8 cellular contexts compared by ENCODE assay signal in the genomic region with DNA sequence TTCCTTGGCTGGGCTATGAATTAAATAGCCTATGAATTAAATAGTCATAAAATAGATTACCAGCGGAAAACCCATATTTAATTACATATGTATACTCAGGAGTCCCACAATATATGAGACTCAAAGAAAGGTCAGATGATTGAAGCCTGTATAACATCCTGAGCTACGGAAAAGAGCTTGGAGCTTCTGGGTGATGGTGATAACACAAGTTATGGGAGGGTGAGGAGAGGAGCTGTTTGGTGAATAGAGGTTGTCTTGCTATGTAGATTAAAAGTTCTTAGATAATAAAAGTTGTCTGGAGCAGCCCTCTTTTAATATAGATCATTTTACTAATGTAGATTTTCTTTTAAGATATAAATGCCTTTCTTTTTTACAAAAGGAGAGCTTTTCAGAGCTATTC. TPM values are rescaled to one million over a fixed set of nuclear protein-coding genes. Genes with fewer than 3 reads are reported as not detected.
DNase-seq lines count a peak whose midpoint lies in the region; ATAC-seq, FAIRE-seq and TF ChIP-seq lines count a peak whose summit lies in the region.

No MANE protein-coding gene starts in this region.

- TF ChIP-seq EP300 in HepG2 (IDR thresholded peaks at IDR 0.05; ENCODE audit: low read depth in 2 of 2, low read length in 2 of 2) (no peak), HepG2 (CRISPR knock-in tag; IDR thresholded peaks at IDR 0.05; ENCODE audit: borderline replicate concordance) (no peak)

- in situ Hi-C loops in HepG2 (cut with HindIII; ENCODE audit: extremely low pct_ligation_motif_present, low pct_unique_long_range_greater_than_20kb) = no loop called here

- H3K27me3 ChIP-seq in HepG2 (ENCODE audit: control insufficient read depth in 1 of 2, insufficient read depth in 2 of 2, low read length in 2 of 2) (no peaks in the 10 kb centered on the region; a peak in 1 of 5 replicates), thymus (ENCODE audit: control insufficient read depth, insufficient read depth) (no peaks in the 10 kb centered on the region)

- no peak for ATAC-seq in activated CD8-positive, alpha-beta memory T cell treated with anti-CD3 and anti-CD28 coated beads, Interleukin-2, amount 10 ng/mL, durations not matched to agents 7 days and 5 days
- ATAC-seq in activated naive CD8-positive, alpha-beta T cell treated with anti-CD3 and anti-CD28 coated beads, Interleukin-2, amount 10 ng/mL, durations not matched to agents 7 days and 5 days (ENCODE audit: low read depth) = no peak
- no peak for ATAC-seq in HepG2
- ATAC-seq in HG03571 (IDR thresholded peaks at IDR 0.05; ENCODE audit: unreplicated experiment) = no peak

- no peak for TF ChIP-seq CTCF in HepG2 (CRISPR knock-in tag; IDR thresholded peaks at IDR 0.05)

- no peak overlapping the region for H3K4me3 ChIP-seq in HepG2 (replicated peaks in 1 of 3; ENCODE audit: insufficient read depth in 1 of 3, low read depth in 2 of 3, low read length in 3 of 3)
- peak overlapping the region; percentile 27 for H3K4me3 ChIP-seq in thymus (ENCODE audit: low read length)

- H3K27me3 Mint-ChIP-seq in activated CD8-positive, alpha-beta memory T cell treated with anti-CD3 and anti-CD28 coated beads, Interleukin-2, amount 10 ng/mL, durations not matched to agents 7 days and 5 days = no peaks in the 10 kb centered on the region
- H3K27me3 Mint-ChIP-seq in activated naive CD8-positive, alpha-beta T cell treated with anti-CD3 and anti-CD28 coated beads, Interleukin-2, amount 10 ng/mL, durations not matched to agents 7 days and 5 days = no peaks in the 10 kb centered on the region

- H3K36me3 Mint-ChIP-seq in activated CD8-positive, alpha-beta memory T cell treated with anti-CD3 and anti-CD28 coated beads, Interleukin-2, amount 10 ng/mL, durations not matched to agents 7 days and 5 days = peaks cover 45% of the 10 kb centered on the region
- H3K36me3 Mint-ChIP-seq in activated naive CD8-positive, alpha-beta T cell treated with anti-CD3 and anti-CD28 coated beads, Interleukin-2, amount 10 ng/mL, durations not matched to agents 7 days and 5 days = peaks cover 25% of the 10 kb centered on the region

- H3K27ac ChIP-seq in HepG2 (ENCODE audit: extremely low read length, insufficient read depth, low read length) (no peak overlapping the region), thymus (ENCODE audit: low read depth) (peak overlapping the region; percentile 62)

- no peak for TF ChIP-seq POLR2A in HepG2 (IDR thresholded peaks at IDR 0.05; ENCODE audit: insufficient read depth in 1 of 2, low read depth in 2 of 2, low read length in 2 of 2)

- H3K4me1 ChIP-seq in HepG2 (ENCODE audit: insufficient read depth, low read length) (peaks cover 38% of the 10 kb centered on the region), thymus (ENCODE audit: control insufficient read depth, insufficient read depth, low read length) (peaks cover 27% of the 10 kb centered on the region)

- peak overlapping the region; percentile 86 for H3K27ac Mint-ChIP-seq in activated CD8-positive, alpha-beta memory T cell treated with anti-CD3 and anti-CD28 coated beads, Interleukin-2, amount 10 ng/mL, durations not matched to agents 7 days and 5 days
- peak overlapping the region; percentile 96 for H3K27ac Mint-ChIP-seq in activated naive CD8-positive, alpha-beta T cell treated with anti-CD3 and anti-CD28 coated beads, Interleukin-2, amount 10 ng/mL, durations not matched to agents 7 days and 5 days

- no peaks in the 10 kb centered on the region for H3K9me3 Mint-ChIP-seq in activated CD8-positive, alpha-beta memory T cell treated with anti-CD3 and anti-CD28 coated beads, Interleukin-2, amount 10 ng/mL, durations not matched to agents 7 days and 5 days (ENCODE audit: low read depth)
- H3K9me3 Mint-ChIP-seq in activated naive CD8-positive, alpha-beta T cell treated with anti-CD3 and anti-CD28 coated beads, Interleukin-2, amount 10 ng/mL, durations not matched to agents 7 days and 5 days = no peaks in the 10 kb centered on the region

- no peaks in the 10 kb centered on the region for H3K9me3 ChIP-seq in HepG2 (ENCODE audit: low read length)
- no peaks in the 10 kb centered on the region for H3K9me3 ChIP-seq in thymus (ENCODE audit: control insufficient read depth)

- POLR2A ChIA-PET in activated naive CD8-positive, alpha-beta T cell treated with anti-CD3 and anti-CD28 coated beads, Interleukin-2, amount 10 ng/mL, durations not matched to agents 7 days and 5 days (lab: Charles Lee) = interaction anchor here (1.0 to 4.0 kb wide), 6 partner anchors 10 to 68 kb away, joined by 3 to 34 read pairs (median 6); no protein-coding TSS in a partner anchor
- POLR2A ChIA-PET in HepG2 (lab: Yijun Ruan, JAX) = no interaction called here

- no peak overlapping the region for H3K9ac ChIP-seq in HepG2 (ENCODE audit: insufficient read depth, low read depth, low read length)

- H2AFZ ChIP-seq in HepG2 (ENCODE audit: low read length) = no peak overlapping the region

- peak overlapping the region; percentile 83 for H3K4me3 Mint-ChIP-seq in activated CD8-positive, alpha-beta memory T cell treated with anti-CD3 and anti-CD28 coated beads, Interleukin-2, amount 10 ng/mL, durations not matched to agents 7 days and 5 days
- peak overlapping the region; percentile 96 for H3K4me3 Mint-ChIP-seq in activated naive CD8-positive, alpha-beta T cell treated with anti-CD3 and anti-CD28 coated beads, Interleukin-2, amount 10 ng/mL, durations not matched to agents 7 days and 5 days

- H3K79me2 ChIP-seq in HepG2 (ENCODE audit: insufficient read depth, low read length) = peaks cover 12% of the 10 kb centered on the region

- peak overlapping the region; percentile 82 for H3K4me2 ChIP-seq in HepG2 (ENCODE audit: low read depth, low read length)

- intact Hi-C loops in HepG2 (cut with micrococcal nuclease; ENCODE audit: unreplicated experiment) = no loop called here

- H3K4me1 Mint-ChIP-seq in activated CD8-positive, alpha-beta memory T cell treated with anti-CD3 and anti-CD28 coated beads, Interleukin-2, amount 10 ng/mL, durations not matched to agents 7 days and 5 days = peaks cover 61% of the 10 kb centered on the region
- H3K4me1 Mint-ChIP-seq in activated naive CD8-positive, alpha-beta T cell treated with anti-CD3 and anti-CD28 coated beads, Interleukin-2, amount 10 ng/mL, durations not matched to agents 7 days and 5 days = peaks cover 44% of the 10 kb centered on the region

- WGBS in HepG2 (ENCODE audit: low lambda C conversion rate) = 100% methylated on average over 2 of the region's 2 CpGs
- WGBS in thymus = 76% methylated on average over 2 of the region's 2 CpGs

- BruUV-seq in HepG2 (replicated peaks; lab: Mats Ljungman, UMichigan) = no TSS peak

- FAIRE-seq in HepG2 (lab: Jason Lieb, UNC) = no peak

- no peak for TF ChIP-seq RAD21 in HepG2 (CRISPR knock-in tag; IDR thresholded peaks at IDR 0.05)

- no peaks in the 10 kb centered on the region for H4K20me1 ChIP-seq in HepG2 (ENCODE audit: insufficient read depth, low read length)

- CTCF ChIA-PET in activated CD8-positive, alpha-beta memory T cell treated with anti-CD3 and anti-CD28 coated beads, Interleukin-2, amount 10 ng/mL, durations not matched to agents 7 days and 5 days (lab: Charles Lee) = interaction anchor here (0.7 to 12.7 kb wide), 4 partner anchors 25 to 68 kb away, joined by 3 to 147 read pairs (median 4); no protein-coding TSS in a partner anchor
- CTCF ChIA-PET in HepG2 (lab: Yijun Ruan, JAX; ENCODE audit: low intra/inter-chr PET ratio, low total read pairs) = no interaction called here

- no peak for DNase-seq in activated CD8-positive, alpha-beta memory T cell treated with anti-CD3 and anti-CD28 coated beads, Interleukin-2, amount 10 ng/mL, durations not matched to agents 7 days and 5 days
- DNase-seq in activated CD8-positive, alpha-beta memory T cell treated with anti-CD3 and anti-CD28 coated beads for 24 hours = no peak
- no peak for DNase-seq in activated naive CD8-positive, alpha-beta T cell treated with anti-CD3 and anti-CD28 coated beads, Interleukin-2, amount 10 ng/mL, durations not matched to agents 7 days and 5 days
- DNase-seq in HepG2 (ENCODE audit: low spot score) = no peak
- DNase-seq in SK-N-DZ (ENCODE audit: low spot score) = no peak
- no peak for DNase-seq in activated CD4-positive, alpha-beta T cell treated with anti-CD3 and anti-CD28 coated beads, Interleukin-2, amount 50 U/mL, for 4 hours

- peaks cover 1 to 12% of the 10 kb centered on the region in 2 experiments; a peak in 3 of 5 replicates for H3K36me3 ChIP-seq in HepG2 (replicated peaks in 1 of 2; ENCODE audit: control insufficient read depth in 1 of 2, insufficient read depth in 2 of 2, low read length in 2 of 2)
- peaks cover 15% of the 10 kb centered on the region for H3K36me3 ChIP-seq in thymus (ENCODE audit: control insufficient read depth, insufficient read depth)

RNA-seq across cellular contexts. Expression of a gene that starts 1.8 kb away (rescaled TPM):
- total RNA-seq in activated CD8-positive, alpha-beta memory T cell treated with anti-CD3 and anti-CD28 coated beads, Interleukin-2, amount 10 ng/mL, durations not matched to agents 7 days and 5 days = 100 to 1,000 TPM; 104 to 152 TPM
- 100 to 1,000 TPM; 118 to 120 TPM for total RNA-seq in activated naive CD8-positive, alpha-beta T cell treated with anti-CD3 and anti-CD28 coated beads, Interleukin-2, amount 10 ng/mL, durations not matched to agents 7 days and 5 days
- 2.9 and 3.9 TPM in 2 replicates for total RNA-seq in HepG2 (2016; rRNA removed; fragmentation: Illumina TruSeq; extraction: Trizol)
- total RNA-seq in HepG2 (2016; cell fraction: cytosol; rRNA removed; fragmentation: Illumina TruSeq; extraction: Trizol; ENCODE audit: low read depth) = 1.4 and 1.8 TPM in 2 replicates
- 3.0 and 4.3 TPM in 2 replicates for total RNA-seq in HepG2 (2016; cell fraction: insoluble cytoplasmic fraction; rRNA removed; fragmentation: Illumina TruSeq; extraction: Trizol)
- 2.4 and 2.6 TPM in 2 replicates for total RNA-seq in HepG2 (2016; cell fraction: membrane; rRNA removed; fragmentation: Illumina TruSeq; extraction: Trizol)
- total RNA-seq in HepG2 (2016; cell fraction: nucleus; rRNA removed; fragmentation: Illumina TruSeq; extraction: Trizol) = 5.4 and 6.2 TPM in 2 replicates
- polyA plus RNA-seq in HepG2 (2011; rRNA removed) = 2.9 and 3.9 TPM in 2 replicates
- polyA plus RNA-seq in HepG2 (2011; cell fraction: cytosol; rRNA removed) = 1.5 and 2.7 TPM in 2 replicates
- 16.7 and 19.0 TPM in 2 replicates for polyA plus RNA-seq in HepG2 (2011; cell fraction: nucleus; rRNA removed)
- polyA plus RNA-seq in HepG2 (2012) = 8.7 and 10.3 TPM in 2 replicates
- 1.5 and 1.7 TPM in 2 replicates for polyA plus RNA-seq in HepG2 (2016; cell fraction: cytosol; fragmentation: Illumina TruSeq; extraction: Trizol; ENCODE audit: low read depth)
- polyA plus RNA-seq in HepG2 (2016; cell fraction: insoluble cytoplasmic fraction; fragmentation: Illumina TruSeq; extraction: Trizol; ENCODE audit: low read depth) = 6.6 and 9.3 TPM in 2 replicates
- polyA plus RNA-seq in HepG2 (2016; cell fraction: membrane; fragmentation: Illumina TruSeq; extraction: Trizol; ENCODE audit: low read depth) = 3.4 and 4.2 TPM in 2 replicates
- 18.1 and 20.7 TPM in 2 replicates for polyA plus RNA-seq in HepG2 (2016; cell fraction: nucleus; fragmentation: Illumina TruSeq; extraction: Trizol; ENCODE audit: insufficient read depth, low read depth)
- polyA minus RNA-seq in HepG2 (2011; rRNA and poly(A)+ RNA removed; ENCODE audit: low replicate concordance) = 11.9 and 16.2 TPM in 2 replicates
- polyA minus RNA-seq in HepG2 (2011; cell fraction: cytosol; rRNA and poly(A)+ RNA removed) = 6.8 and 10.8 TPM in 2 replicates
- polyA minus RNA-seq in HepG2 (2011; cell fraction: nucleus; rRNA and poly(A)+ RNA removed) = 8.4 and 9.9 TPM in 2 replicates
- polyA plus RNA-seq in thymus = 35.7 TPM
- 9.1 and 14.0 TPM in 2 replicates for polyA plus RNA-seq in SK-N-DZ (2014; cell fraction: cytosol; rRNA removed)
- 13.7 and 17.4 TPM in 2 replicates for polyA plus RNA-seq in SK-N-DZ (2014; cell fraction: nucleus; rRNA removed)

RNA-seq across cellular contexts. Expression of a gene that starts 4.2 kb away (rescaled TPM):
- total RNA-seq in activated CD8-positive, alpha-beta memory T cell treated with anti-CD3 and anti-CD28 coated beads, Interleukin-2, amount 10 ng/mL, durations not matched to agents 7 days and 5 days = 1 to 10 TPM; 7.9 to 8.6 TPM
- total RNA-seq in activated naive CD8-positive, alpha-beta T cell treated with anti-CD3 and anti-CD28 coated beads, Interleukin-2, amount 10 ng/mL, durations not matched to agents 7 days and 5 days = 1 to 10 TPM; 9.4 to 9.5 TPM
- total RNA-seq in HepG2 (2016; rRNA removed; fragmentation: Illumina TruSeq; extraction: Trizol) = 2.7 and 3.7 TPM in 2 replicates
- total RNA-seq in HepG2 (2016; cell fraction: cytosol; rRNA removed; fragmentation: Illumina TruSeq; extraction: Trizol; ENCODE audit: low read depth) = 1.0 and 1.5 TPM in 2 replicates
- total RNA-seq in HepG2 (2016; cell fraction: insoluble cytoplasmic fraction; rRNA removed; fragmentation: Illumina TruSeq; extraction: Trizol) = 2.2 and 4.1 TPM in 2 replicates
- total RNA-seq in HepG2 (2016; cell fraction: membrane; rRNA removed; fragmentation: Illumina TruSeq; extraction: Trizol) = 2.5 TPM in 2 replicates
- total RNA-seq in HepG2 (2016; cell fraction: nucleus; rRNA removed; fragmentation: Illumina TruSeq; extraction: Trizol) = 2.7 and 3.7 TPM in 2 replicates
- polyA plus RNA-seq in HepG2 (2011; rRNA removed) (3.5 TPM in 2 replicates), thymus (19.1 TPM)
- polyA plus RNA-seq in HepG2 (2011; cell fraction: cytosol; rRNA removed) = 2.4 and 3.4 TPM in 2 replicates
- polyA plus RNA-seq in HepG2 (2011; cell fraction: nucleus; rRNA removed) = 4.3 and 5.5 TPM in 2 replicates
- 1.7 and 2.1 TPM in 2 replicates for polyA plus RNA-seq in HepG2 (2012)
- polyA plus RNA-seq in HepG2 (2016; cell fraction: cytosol; fragmentation: Illumina TruSeq; extraction: Trizol; ENCODE audit: low read depth) = 0.77 and 1.3 TPM in 2 replicates
- 1.5 and 1.6 TPM in 2 replicates for polyA plus RNA-seq in HepG2 (2016; cell fraction: insoluble cytoplasmic fraction; fragmentation: Illumina TruSeq; extraction: Trizol; ENCODE audit: low read depth)
- 1.4 and 1.5 TPM in 2 replicates for polyA plus RNA-seq in HepG2 (2016; cell fraction: membrane; fragmentation: Illumina TruSeq; extraction: Trizol; ENCODE audit: low read depth)
- polyA plus RNA-seq in HepG2 (2016; cell fraction: nucleus; fragmentation: Illumina TruSeq; extraction: Trizol; ENCODE audit: insufficient read depth, low read depth) = 5.6 and 5.8 TPM in 2 replicates
- polyA minus RNA-seq in HepG2 (2011; rRNA and poly(A)+ RNA removed; ENCODE audit: low replicate concordance) = 4.1 and 6.9 TPM in 2 replicates
- 1.6 and 1.8 TPM in 2 replicates for polyA minus RNA-seq in HepG2 (2011; cell fraction: cytosol; rRNA and poly(A)+ RNA removed)
- polyA minus RNA-seq in HepG2 (2011; cell fraction: nucleus; rRNA and poly(A)+ RNA removed) = 1.9 and 2.9 TPM in 2 replicates
- polyA plus RNA-seq in SK-N-DZ (2014; cell fraction: cytosol; rRNA removed) = 10.7 and 13.9 TPM in 2 replicates
- 6.9 and 16.8 TPM in 2 replicates for polyA plus RNA-seq in SK-N-DZ (2014; cell fraction: nucleus; rRNA removed)

Comparison
In these comparisons a context has a peak if more than half of its experiments do, and no peak if none do; other contexts are left out.
1. RNA of a gene that starts 1.8 kb away (total RNA-seq): 104 to 152 TPM in activated CD8-positive, alpha-beta memory T cell treated with anti-CD3 and anti-CD28 coated beads, Interleukin-2, amount 10 ng/mL, durations not matched to agents 7 days and 5 days and 118 to 120 TPM in activated naive CD8-positive, alpha-beta T cell treated with anti-CD3 and anti-CD28 coated beads, Interleukin-2, amount 10 ng/mL, durations not matched to agents 7 days and 5 days; 1.4 to 6.2 TPM in HepG2; every median in the first group is over 10 times any median in the second.